ENCODE assay signal across 16 cellular contexts in genomic region chr17:73289549-73290254, GRCh38. TPM values are rescaled to one million over a fixed set of nuclear protein-coding genes. Genes with fewer than 3 reads are reported as not detected.
DNase-seq lines count a peak whose midpoint lies in the region; ATAC-seq, FAIRE-seq and TF ChIP-seq lines count a peak whose summit lies in the region.
"Had no signal": no experiment of that assay in that cellular context is flagged by ENCODE, and none has a peak within 500 bp of the region (broad histone marks: within the 10 kb centered on the region; RNA-seq: fewer than 3 reads in every experiment).

No MANE protein-coding gene starts in this region.

- H3K27ac Mint-ChIP-seq in glutamatergic neuron (ENCODE audit: unreplicated experiment): peak overlapping the region; percentile 53
- H3K27ac Mint-ChIP-seq: activated CD8-positive, alpha-beta memory T cell treated with anti-CD3 and anti-CD28 coated beads, Interleukin-2, amount 10 ng/mL, durations not matched to agents 7 days and 5 days; activated naive CD8-positive, alpha-beta T cell treated with anti-CD3 and anti-CD28 coated beads, Interleukin-2, amount 50 U/mL, for 24 hours had no signal

- H3K4me1 ChIP-seq in ACC112 (ENCODE audit: control insufficient read depth, insufficient read depth, low read length, unreplicated experiment) (peaks cover 82% of the 10 kb centered on the region), RWPE2 (ENCODE audit: insufficient read depth, poor library complexity, severe bottlenecking) (peaks cover 70% of the 10 kb centered on the region), sigmoid colon (peaks cover 0 to 100% (median 100%) of the 10 kb centered on the region in 4 donors), kidney (ENCODE audit: control insufficient read depth in 1 of 2, insufficient read depth in 1 of 2, low read depth in 1 of 2, low read length in 2 of 2) (peaks cover 44 to 52% of the 10 kb centered on the region in 2 donors)

- 40 to 72% methylated on average over 7 of the region's 7 CpGs for WGBS in sigmoid colon, 2 donors

- H3K36me3 ChIP-seq in ACC112 (ENCODE audit: insufficient read depth, low read length): no peaks in the 10 kb centered on the region
- H3K36me3 ChIP-seq in RWPE2 (ENCODE audit: low read depth): peaks cover 19% of the 10 kb centered on the region
- H3K36me3 ChIP-seq in sigmoid colon: peaks cover 0 to 18% (median 14%) of the 10 kb centered on the region in 4 donors
- peaks cover 0 to 5% of the 10 kb centered on the region in 2 donors for H3K36me3 ChIP-seq in kidney (ENCODE audit: control insufficient read depth in 1 of 2, insufficient read depth in 2 of 2, low read length in 2 of 2)

- H3K27me3 Mint-ChIP-seq in glutamatergic neuron (ENCODE audit: unreplicated experiment): peaks cover 15% of the 10 kb centered on the region

- no peak for TF ChIP-seq CTCF in RWPE2 (IDR thresholded peaks at IDR 0.05; ENCODE audit: poor library complexity, severe bottlenecking)
- no peak for TF ChIP-seq CTCF in glutamatergic neuron (IDR thresholded peaks at IDR 0.05; ENCODE audit: partially characterized antibody, unreplicated experiment)
- TF ChIP-seq CTCF in sigmoid colon (IDR thresholded peaks at IDR 0.05): no peak
- no peak for TF ChIP-seq CTCF in kidney (IDR thresholded peaks at IDR 0.05; ENCODE audit: borderline replicate concordance, extremely low read depth, insufficient read depth)

- TF ChIP-seq EP300 in sigmoid colon (IDR thresholded peaks at IDR 0.05): no peak

- intact Hi-C loops in sigmoid colon (cut with DNase I) (loop anchor here (2.0 kb wide), 1 partner anchor 15 kb away; no protein-coding TSS in a partner anchor), kidney (cut with DNase I) (no loop called here)

- DNase-seq in RWPE2 (ENCODE audit: low spot score) (peak; percentile 16), glutamatergic neuron (no peak), sigmoid colon (no peak), SHP77 treated with DMSO at 0.1 percent for 48 hours (lab: John Stamatoyannopoulos, UW) (no peak), NCI-H748 (lab: John Stamatoyannopoulos, UW; ENCODE audit: unreplicated experiment) (no peak), kidney (no peak)
- DNase-seq: activated CD8-positive, alpha-beta memory T cell treated with anti-CD3 and anti-CD28 coated beads, Interleukin-2, amount 10 ng/mL, durations not matched to agents 7 days and 5 days; activated naive CD8-positive, alpha-beta T cell treated with anti-CD3 and anti-CD28 coated beads, Interleukin-2, amount 50 U/mL, for 24 hours; KBM-7; naive thymus-derived CD8-positive, alpha-beta T cell; NCI-H187 treated with DMSO at 0.1 percent for 48 hours; stimulated activated CD4-positive, alpha-beta T cell treated with anti-CD3 and anti-CD28 coated beads, Interleukin-2, amount 100 ng/mL, for 24 hours; stimulated activated naive CD4-positive, alpha-beta T cell treated with Interleukin-2 at 50 U/mL for 16 hours; T-helper 2 cell had no signal

- peaks cover 83% of the 10 kb centered on the region for H3K79me2 ChIP-seq in ACC112 (ENCODE audit: control insufficient read depth, insufficient read depth, low read length, unreplicated experiment)

- H3K27me3 ChIP-seq in ACC112 (ENCODE audit: insufficient read depth, low read length) (no peaks in the 10 kb centered on the region), RWPE2 (ENCODE audit: insufficient read depth, poor library complexity, severe bottlenecking) (no peaks in the 10 kb centered on the region), sigmoid colon (no peaks in the 10 kb centered on the region)

- peak overlapping the region; percentile 19; the same call in 1 of the 2 replicates for H3K27ac ChIP-seq in ACC112 (ENCODE audit: low read depth, low read length)
- H3K27ac ChIP-seq in RWPE2 (ENCODE audit: poor library complexity, severe bottlenecking): peak overlapping the region; percentile 89
- H3K27ac ChIP-seq in sigmoid colon: peak overlapping the region; percentile 76 to 100 (median 86)
- H3K27ac ChIP-seq in kidney (ENCODE audit: low read depth in 2 of 2, low read length in 2 of 2): peak overlapping the region in 1 of 2 donors; percentile 40

- H3K36me3 Mint-ChIP-seq in glutamatergic neuron (ENCODE audit: unreplicated experiment): no peaks in the 10 kb centered on the region
- H3K36me3 Mint-ChIP-seq: activated CD8-positive, alpha-beta memory T cell treated with anti-CD3 and anti-CD28 coated beads, Interleukin-2, amount 10 ng/mL, durations not matched to agents 7 days and 5 days; naive thymus-derived CD8-positive, alpha-beta T cell had no signal

- H3K4me3 ChIP-seq in ACC112 (ENCODE audit: low read depth, low read length): no peak overlapping the region
- H3K4me3 ChIP-seq in RWPE2 (ENCODE audit: severe bottlenecking): no peak overlapping the region
- H3K4me3 ChIP-seq in sigmoid colon: no peak overlapping the region
- H3K4me3 ChIP-seq in kidney (ENCODE audit: low read length in 2 of 2): no peak overlapping the region

- H3K9me3 ChIP-seq in RWPE2 (ENCODE audit: severe bottlenecking): no peaks in the 10 kb centered on the region
- no peaks in the 10 kb centered on the region for H3K9me3 ChIP-seq in sigmoid colon
- H3K9me3 ChIP-seq in kidney (ENCODE audit: control insufficient read depth in 1 of 2, low read length in 2 of 2): no peaks in the 10 kb centered on the region

- no peak for ATAC-seq in RWPE2 (ENCODE audit: low read depth)
- no peak for ATAC-seq in HG03469 (IDR thresholded peaks at IDR 0.05; ENCODE audit: unreplicated experiment)
- ATAC-seq: activated CD8-positive, alpha-beta memory T cell treated with anti-CD3 and anti-CD28 coated beads, Interleukin-2, amount 10 ng/mL, durations not matched to agents 7 days and 5 days; activated naive CD8-positive, alpha-beta T cell treated with anti-CD3 and anti-CD28 coated beads, Interleukin-2, amount 50 U/mL, for 24 hours; naive thymus-derived CD8-positive, alpha-beta T cell had no signal

- H3K4me3 Mint-ChIP-seq in glutamatergic neuron (ENCODE audit: unreplicated experiment): no peak overlapping the region
- H3K4me3 Mint-ChIP-seq: activated CD8-positive, alpha-beta memory T cell treated with anti-CD3 and anti-CD28 coated beads, Interleukin-2, amount 10 ng/mL, durations not matched to agents 7 days and 5 days; activated naive CD8-positive, alpha-beta T cell treated with anti-CD3 and anti-CD28 coated beads, Interleukin-2, amount 50 U/mL, for 24 hours had no signal

- FAIRE-seq in kidney (lab: Jason Lieb, UNC): no peak

- H2AFZ ChIP-seq in ACC112 (ENCODE audit: low read length, unreplicated experiment): no peak overlapping the region

- no peak for TF ChIP-seq POLR2A in sigmoid colon (IDR thresholded peaks at IDR 0.05)

- peaks cover 35% of the 10 kb centered on the region for H3K4me1 Mint-ChIP-seq in glutamatergic neuron (ENCODE audit: low read depth, unreplicated experiment)

- H3K9ac ChIP-seq in kidney (ENCODE audit: low read length in 2 of 2): peak overlapping the region in 1 of 2 donors; percentile 0

- H3K9me3 Mint-ChIP-seq in glutamatergic neuron (ENCODE audit: unreplicated experiment): peaks cover 7% of the 10 kb centered on the region
- H3K9me3 Mint-ChIP-seq: activated naive CD8-positive, alpha-beta T cell treated with anti-CD3 and anti-CD28 coated beads, Interleukin-2, amount 50 U/mL, for 24 hours; naive thymus-derived CD8-positive, alpha-beta T cell had no signal

RNA-seq across cellular contexts. Expression of gene CDC42EP4, which starts 22.1 kb away (rescaled TPM):
- total RNA-seq in glutamatergic neuron (ENCODE audit: unreplicated experiment): 124 TPM
- total RNA-seq in sigmoid colon: 10 to 100 TPM; 68.1 to 87.6 (median 76.0) TPM
- polyA plus RNA-seq in sigmoid colon: 10 to 100 TPM; 44.0 to 57.3 (median 46.2) TPM
- total RNA-seq in kidney: 76.9 TPM
- polyA plus RNA-seq in kidney (ENCODE audit: insufficient read depth, low read depth, low replicate concordance): 26.2 TPM

RNA-seq across cellular contexts. Expression of gene CPSF4L, which starts 28.0 kb away (rescaled TPM):
- total RNA-seq in glutamatergic neuron (ENCODE audit: unreplicated experiment): 0.44 TPM
- total RNA-seq in sigmoid colon: not detected
- not detected for polyA plus RNA-seq in sigmoid colon
- total RNA-seq in kidney: not detected
- polyA plus RNA-seq in kidney (ENCODE audit: insufficient read depth, low read depth, low replicate concordance): not detected
- total RNA-seq: activated CD8-positive, alpha-beta memory T cell treated with anti-CD3 and anti-CD28 coated beads, Interleukin-2, amount 10 ng/mL, durations not matched to agents 7 days and 5 days; naive thymus-derived CD8-positive, alpha-beta T cell had no signal
- polyA plus RNA-seq: naive thymus-derived CD8-positive, alpha-beta T cell had no signal
